ENCODE assay signal across 24 cellular contexts in the genomic region with DNA sequence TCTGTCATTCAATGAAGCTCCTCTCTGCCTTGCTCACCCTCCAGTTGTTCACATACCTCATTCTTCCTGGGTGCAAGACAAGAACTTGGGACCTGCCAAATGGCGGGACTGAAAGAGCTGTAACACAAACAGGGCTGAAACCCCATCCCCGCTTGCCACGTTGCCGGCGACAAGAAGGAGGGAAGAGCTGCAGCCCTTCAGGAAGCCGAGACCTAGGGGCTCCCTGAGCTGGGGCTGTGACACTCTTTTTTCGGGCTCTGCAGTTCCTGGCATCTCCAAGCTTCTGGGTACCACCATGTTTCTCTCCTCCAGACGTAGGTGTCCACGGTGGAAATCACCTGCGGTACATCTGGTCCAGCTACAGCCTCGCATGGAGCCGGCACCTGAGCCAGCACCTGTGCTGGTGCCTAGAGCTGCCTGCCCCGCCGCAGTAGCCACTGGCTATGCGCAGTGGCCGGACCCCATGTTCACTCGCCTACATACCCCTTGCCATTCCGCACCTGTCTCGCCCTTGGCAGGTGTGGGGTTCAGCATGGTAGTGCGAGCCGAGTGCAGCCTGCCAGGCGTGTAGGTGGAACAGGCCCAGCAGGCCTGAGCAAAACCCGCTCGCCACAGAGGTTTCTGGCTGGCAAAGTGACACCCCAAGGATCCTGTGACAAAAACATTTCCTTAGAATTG.
"Had no signal": no experiment of that assay in that cellular context is flagged by ENCODE, and none has a peak within 500 bp of the region (broad histone marks: within the 10 kb centered on the region; RNA-seq: fewer than 3 reads in every experiment).

No MANE protein-coding gene starts in this region.

- H3K4me3 ChIP-seq: esophagus muscularis mucosa, heart left ventricle, lung, mucosa of descending colon, pancreas, psoas muscle, thoracic aorta, vagina had no signal

- H3K9me3 ChIP-seq: esophagus muscularis mucosa, heart left ventricle, mucosa of descending colon, pancreas, psoas muscle, thoracic aorta, vagina had no signal

- H3K27ac Mint-ChIP-seq: activated CD4-positive, alpha-beta T cell treated with anti-CD3 and anti-CD28 coated beads for 36 hours; activated naive CD8-positive, alpha-beta T cell; endodermal cell; immature natural killer cell; nephron progenitor cell; T-helper 2 cell treated with Interferon-gamma antibody and Interleukin-4, amounts not matched to agents 5 μg/mL and 100 μg/mL, for 36 hours; type B pancreatic cell had no signal

- DNase-seq: activated CD4-positive, alpha-beta T cell treated with anti-CD3 and anti-CD28 coated beads for 36 hours; activated CD4-positive, CD25-positive, alpha-beta regulatory T cell; activated effector memory CD4-positive, alpha-beta T cell treated with Interleukin-2 at 50 U/mL for 16 hours; activated naive CD4-positive, alpha-beta T cell treated with Interleukin-2 at 50 U/mL for 16 hours; activated T-cell treated with anti-CD3 and anti-CD28 coated beads for 4 hours; brain microvascular endothelial cell; endodermal cell; immature natural killer cell; nephron progenitor cell; stimulated activated CD4-positive, alpha-beta T cell treated with anti-CD3 and anti-CD28 coated beads, Interleukin-2, amount 100 ng/mL, for 48 hours; stimulated activated naive CD8-positive, alpha-beta T cell treated with anti-CD3 and anti-CD28 coated beads, Interleukin-15, Interleukin-2, amounts not matched to agents 100 U/mL and 50 U/mL, for 24 hours; T-helper 1 cell had no signal

- H3K36me3 Mint-ChIP-seq: activated naive CD8-positive, alpha-beta T cell; immature natural killer cell; type B pancreatic cell had no signal

- H3K27me3 ChIP-seq: brain microvascular endothelial cell, esophagus muscularis mucosa, foreskin keratinocyte, heart left ventricle, pancreas, vagina had no signal

- H3K4me1 ChIP-seq: esophagus muscularis mucosa, foreskin keratinocyte, heart left ventricle, pancreas, psoas muscle, vagina had no signal

- H3K36me3 ChIP-seq: brain microvascular endothelial cell, esophagus muscularis mucosa, heart left ventricle, pancreas, thoracic aorta, vagina had no signal

- H3K27ac ChIP-seq: brain microvascular endothelial cell, esophagus muscularis mucosa, foreskin keratinocyte, heart left ventricle, pancreas, psoas muscle, thoracic aorta, vagina had no signal

- H3K4me3 Mint-ChIP-seq: activated CD4-positive, alpha-beta T cell treated with anti-CD3 and anti-CD28 coated beads for 36 hours; activated naive CD8-positive, alpha-beta T cell; endodermal cell; immature natural killer cell; nephron progenitor cell; T-helper 2 cell treated with Interferon-gamma antibody and Interleukin-4, amounts not matched to agents 5 μg/mL and 100 μg/mL, for 36 hours; type B pancreatic cell had no signal

- ATAC-seq: activated CD4-positive, alpha-beta T cell treated with anti-CD3 and anti-CD28 coated beads for 36 hours; foreskin keratinocyte; heart left ventricle; mucosa of descending colon; pancreas; psoas muscle; stimulated activated naive CD8-positive, alpha-beta T cell treated with anti-CD3 and anti-CD28 coated beads, Interleukin-15, Interleukin-2, amounts not matched to agents 100 U/mL and 50 U/mL, for 24 hours had no signal

- H3K4me1 Mint-ChIP-seq: activated CD4-positive, alpha-beta T cell treated with anti-CD3 and anti-CD28 coated beads for 36 hours; immature natural killer cell; nephron progenitor cell had no signal

- H3K9me3 Mint-ChIP-seq: endodermal cell; nephron progenitor cell; T-helper 2 cell treated with Interferon-gamma antibody and Interleukin-4, amounts not matched to agents 5 μg/mL and 100 μg/mL, for 36 hours; type B pancreatic cell had no signal

- H3K27me3 Mint-ChIP-seq: activated CD4-positive, alpha-beta T cell treated with anti-CD3 and anti-CD28 coated beads for 36 hours; activated naive CD8-positive, alpha-beta T cell had no signal
